8 cellular contexts compared by ENCODE assay signal in the genomic region with DNA sequence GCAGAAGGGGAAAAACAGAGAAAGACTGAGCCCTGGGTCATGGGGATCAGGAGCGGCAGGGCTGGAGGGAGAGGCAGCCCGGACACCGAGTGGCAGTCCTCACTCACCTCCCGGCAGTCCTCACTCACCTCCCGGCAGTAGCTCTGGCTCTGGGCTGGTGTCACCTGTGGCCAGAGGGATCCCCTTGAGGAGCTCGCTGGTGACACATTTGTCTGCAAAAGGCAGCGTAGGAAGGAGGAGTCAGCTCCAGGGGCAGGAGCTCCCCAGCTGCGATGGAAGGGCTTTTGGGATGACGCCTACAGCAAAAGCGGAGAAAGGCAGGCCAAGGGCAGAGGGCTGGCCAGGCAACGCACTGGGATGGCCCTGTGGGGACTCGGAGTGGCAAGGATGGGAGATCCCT. TPM values are rescaled to one million over a fixed set of nuclear protein-coding genes. Genes with fewer than 3 reads are reported as not detected.
A peak's percentile ranks its signal among the peaks of the same experiment; 100 is the strongest.
DNase-seq lines count a peak whose midpoint lies in the region; ATAC-seq, FAIRE-seq and TF ChIP-seq lines count a peak whose summit lies in the region.

No MANE protein-coding gene starts in this region.

- intact Hi-C loops in K562 (cut with micrococcal nuclease) = no loop called here

- no peaks in the 10 kb centered on the region for H3K27me3 Mint-ChIP-seq in mesothelial cell of epicardium (ENCODE audit: low read depth)

- peak overlapping the region; percentile 92 for H3K27ac Mint-ChIP-seq in mesothelial cell of epicardium

- 0 out of 2 replicates have a peak, but pooled peaks cover 5% of the 10 kb centered on the region for H4K20me1 ChIP-seq in K562 (replicated peaks; ENCODE audit: control insufficient read depth, insufficient read depth, low read length)

- H3K4me3 ChIP-seq in K562 = peak overlapping the region; percentile 87

- H3K9me3 Mint-ChIP-seq in mesothelial cell of epicardium = no peaks in the 10 kb centered on the region

- peak overlapping the region; percentile 64 for H3K27ac ChIP-seq in 22Rv1
- H3K27ac ChIP-seq in K562 (ENCODE audit: extremely low read depth, low read depth, low read length) = peak overlapping the region; percentile 78

- H3K4me3 Mint-ChIP-seq in mesothelial cell of epicardium = peak overlapping the region; percentile 94

- peaks cover 3 to 57% of the 10 kb centered on the region in 2 experiments; a peak in 3 of 5 replicates for H3K4me1 ChIP-seq in K562 (replicated peaks in 1 of 2; ENCODE audit: control insufficient read depth in 2 of 2, insufficient read depth in 2 of 2, low read length in 2 of 2)

- TF ChIP-seq EP300 in K562 (IDR thresholded peaks at IDR 0.05; ENCODE audit: low read length) = no peak

- no peaks in the 10 kb centered on the region for H3K9me3 ChIP-seq in K562 (replicated peaks; ENCODE audit: control insufficient read depth, insufficient read depth, low read depth, low read length)

- peak overlapping the region; percentile 95 for H3K4me2 ChIP-seq in K562 (ENCODE audit: insufficient read depth, low read length)

- peaks cover 9% of the 10 kb centered on the region for H3K36me3 Mint-ChIP-seq in mesothelial cell of epicardium

- peaks cover 15% of the 10 kb centered on the region for H3K79me2 ChIP-seq in K562 (ENCODE audit: control insufficient read depth, insufficient read depth, low read length)

- POLR2A ChIA-PET in K562 (lab: Yijun Ruan, JAX) = interaction anchor here (5.8 kb wide), 1 partner anchor 12 kb away, joined by 49 read pairs; the partner anchor contains the start of gene PPAN

- peaks cover 9% of the 10 kb centered on the region for H3K4me1 Mint-ChIP-seq in mesothelial cell of epicardium

- no peaks in the 10 kb centered on the region for H3K9me1 ChIP-seq in K562 (ENCODE audit: control insufficient read depth, insufficient read depth, low read length)

- peak; percentile 18 for ATAC-seq in K562

- no peak for DNase-seq in HTR-8/SVneo (ENCODE audit: insufficient read length, low spot score)
- peak in 1 of 4 experiments; percentile 47 for DNase-seq in K562 (ENCODE audit: extremely low read depth in 1 of 4, low spot score in 3 of 4)
- no peak for DNase-seq in mesothelial cell of epicardium (ENCODE audit: low spot score in 2 of 2, unreplicated experiment in 2 of 2)
- no peak for DNase-seq in activated gamma-delta T cell treated with Interleukin-2 at 50 U/mL for 16 hours
- DNase-seq in KBM-7 = no peak
- no peak for DNase-seq in 8988T
- no peak for DNase-seq in NCI-H1417 treated with DMSO at 0.1 percent for 48 hours (lab: John Stamatoyannopoulos, UW)

- peak; percentile 26 for FAIRE-seq in HTR-8/SVneo (lab: Jason Lieb, UNC)
- no peak for FAIRE-seq in K562 (lab: Jason Lieb, UNC)

- TF ChIP-seq POLR2A in K562 (conservative IDR thresholded peaks at IDR 0.05) = no peak

- no TSS peak for BruUV-seq in K562 (replicated peaks; lab: Mats Ljungman, UMichigan)

- peaks cover 44% of the 10 kb centered on the region; the same call in 2 of the 3 replicates for H3K36me3 ChIP-seq in K562 (ENCODE audit: control insufficient read depth, insufficient read depth, low read length)

- in situ Hi-C loops in K562 (cut with MboI) = no loop called here
- in situ Hi-C loops in KBM-7 (cut with MboI; ENCODE audit: low pct_unique_long_range_greater_than_20kb, low sequenced_read_pairs) = no loop called here

- TF ChIP-seq CTCF in 22Rv1 (IDR thresholded peaks at IDR 0.05) (no peak), K562 (IDR thresholded peaks at IDR 0.05 in 2 of 3, conservative IDR thresholded peaks at IDR 0.05 in 1 of 3; ENCODE audit: insufficient read depth in 2 of 3, low read depth in 1 of 3, low read length in 3 of 3) (no peak), mesothelial cell of epicardium (IDR thresholded peaks at IDR 0.05; ENCODE audit: unreplicated experiment) (no peak)

- TF ChIP-seq RAD21 in K562 (CRISPR knock-in tag; conservative IDR thresholded peaks at IDR 0.05 in 1 of 2, IDR thresholded peaks at IDR 0.05 in 1 of 2) = no peak

- H3K9ac ChIP-seq in K562 (ENCODE audit: insufficient read depth in 1 of 2, low read depth in 2 of 2, low read length in 2 of 2) = peak overlapping the region; percentile 95 to 96

- CTCF ChIA-PET in K562 (lab: Yijun Ruan, JAX; ENCODE audit: low intra/inter-chr PET ratio) = no interaction called here

- 6% methylated on average over 12 of the region's 12 CpGs for WGBS in K562 (ENCODE audit: insufficient coverage, low coverage, missing lambda C conversion rate)

- H3K27me3 ChIP-seq in K562 (ENCODE audit: control insufficient read depth in 2 of 2, insufficient read depth in 2 of 2, low read length in 2 of 2) = no peaks in the 10 kb centered on the region

- H2AFZ ChIP-seq in K562 (ENCODE audit: low read depth, low read length) = no peak overlapping the region

RNA-seq across cellular contexts. Expression of gene EIF3G, which starts 0.7 kb away (rescaled TPM):
- total RNA-seq in K562 (2011; cell fraction: chromatin; rRNA removed; ENCODE audit: low replicate concordance) = 149 and 492 TPM in 2 replicates
- 401 and 445 TPM in 2 replicates for total RNA-seq in K562 (2011; cell fraction: nucleolus; rRNA removed)
- total RNA-seq in K562 (2011; cell fraction: nucleoplasm; rRNA removed) = 251 and 254 TPM in 2 replicates
- total RNA-seq in K562 (2014; rRNA removed) (496 and 567 TPM in 2 replicates), K562 (2014; rRNA removed; fragmentation: Illumina TruSeq; extraction: Trizol) (180 and 183 TPM in 2 replicates), K562 (2015; rRNA removed; fragmentation: Illumina TruSeq; extraction: Trizol) (303 and 312 TPM in 2 replicates), K562 (2021) (388 and 395 TPM in 2 replicates), mesothelial cell of epicardium (199 to 207 TPM (median 207 TPM) in 3 replicates)
- polyA plus RNA-seq in K562 (2011; rRNA removed) (119 and 135 TPM in 2 replicates), K562 (2014; fragmentation: Illumina TruSeq; extraction: Trizol) (338 and 435 TPM in 2 replicates), K562 (2014; fragmentation: Nextera tagmentation; extraction: Ambion mirVana) (10 to 100 TPM; 35.3 to 53.8 TPM), K562 (2014; rRNA removed) (299 and 361 TPM in 2 replicates)
- polyA plus RNA-seq in K562 (2011; cell fraction: cytosol; rRNA removed) = 195 and 287 TPM in 2 replicates
- polyA plus RNA-seq in K562 (2011; cell fraction: nucleus; rRNA removed) = 588 and 868 TPM in 2 replicates
- 313 and 327 TPM in 2 replicates for polyA plus RNA-seq in K562 (2012)
- 37.8 and 59.9 TPM in 2 replicates for polyA minus RNA-seq in K562 (2011; rRNA and poly(A)+ RNA removed)
- polyA minus RNA-seq in K562 (2011; cell fraction: cytosol; rRNA and poly(A)+ RNA removed) = 98.8 and 105 TPM in 2 replicates
- polyA minus RNA-seq in K562 (2011; cell fraction: nucleus; rRNA and poly(A)+ RNA removed) = 95.6 and 97.2 TPM in 2 replicates

RNA-seq across cellular contexts. Expression of gene P2RY11, which starts 7.5 kb away (rescaled TPM):
- 7.8 and 42.3 TPM in 2 replicates for total RNA-seq in K562 (2011; cell fraction: chromatin; rRNA removed; ENCODE audit: low replicate concordance)
- 18.0 and 23.8 TPM in 2 replicates for total RNA-seq in K562 (2011; cell fraction: nucleolus; rRNA removed)
- 12.8 and 19.6 TPM in 2 replicates for total RNA-seq in K562 (2011; cell fraction: nucleoplasm; rRNA removed)
- total RNA-seq in K562 (2014; rRNA removed) (1.5 and 3.2 TPM in 2 replicates), K562 (2014; rRNA removed; fragmentation: Illumina TruSeq; extraction: Trizol) (1.4 and 1.5 TPM in 2 replicates), K562 (2015; rRNA removed; fragmentation: Illumina TruSeq; extraction: Trizol) (4.6 TPM in 2 replicates), K562 (2021) (10.1 and 10.2 TPM in 2 replicates), mesothelial cell of epicardium (30.8 to 33.6 TPM (median 31.2 TPM) in 3 replicates)
- polyA plus RNA-seq in K562 (2011; rRNA removed) (2.4 and 6.5 TPM in 2 replicates), K562 (2014; fragmentation: Illumina TruSeq; extraction: Trizol) (1.5 and 2.1 TPM in 2 replicates), K562 (2014; fragmentation: Nextera tagmentation; extraction: Ambion mirVana) (under 1 TPM; 0.03 to 0.07 TPM), K562 (2014; rRNA removed) (4.5 and 5.9 TPM in 2 replicates)
- 5.8 and 7.6 TPM in 2 replicates for polyA plus RNA-seq in K562 (2011; cell fraction: cytosol; rRNA removed)
- 9.8 and 12.6 TPM in 2 replicates for polyA plus RNA-seq in K562 (2011; cell fraction: nucleus; rRNA removed)
- 6.2 and 11.6 TPM in 2 replicates for polyA plus RNA-seq in K562 (2012)
- 1.5 and 1.9 TPM in 2 replicates for polyA minus RNA-seq in K562 (2011; rRNA and poly(A)+ RNA removed)
- 2.6 and 7.6 TPM in 2 replicates for polyA minus RNA-seq in K562 (2011; cell fraction: cytosol; rRNA and poly(A)+ RNA removed)
- polyA minus RNA-seq in K562 (2011; cell fraction: nucleus; rRNA and poly(A)+ RNA removed) = 3.8 and 4.9 TPM in 2 replicates

RNA-seq across cellular contexts. Expression of gene PPAN, which starts 12.8 kb away (rescaled TPM):
- total RNA-seq in K562 (2011; cell fraction: chromatin; rRNA removed; ENCODE audit: low replicate concordance) = 43.7 and 158 TPM in 2 replicates
- 136 and 158 TPM in 2 replicates for total RNA-seq in K562 (2011; cell fraction: nucleolus; rRNA removed)
- total RNA-seq in K562 (2011; cell fraction: nucleoplasm; rRNA removed) = 72.6 and 76.3 TPM in 2 replicates
- total RNA-seq in K562 (2014; rRNA removed) = 111 and 141 TPM in 2 replicates
- total RNA-seq in K562 (2014; rRNA removed; fragmentation: Illumina TruSeq; extraction: Trizol) = 21.1 and 29.3 TPM in 2 replicates
- 76.2 and 78.6 TPM in 2 replicates for total RNA-seq in K562 (2015; rRNA removed; fragmentation: Illumina TruSeq; extraction: Trizol)
- 113 and 122 TPM in 2 replicates for total RNA-seq in K562 (2021)
- 43.2 and 54.4 TPM in 2 replicates for polyA plus RNA-seq in K562 (2011; rRNA removed)
- polyA plus RNA-seq in K562 (2011; cell fraction: cytosol; rRNA removed) = 55.0 and 104 TPM in 2 replicates
- 120 and 211 TPM in 2 replicates for polyA plus RNA-seq in K562 (2011; cell fraction: nucleus; rRNA removed)
- polyA plus RNA-seq in K562 (2012) = 52.6 and 75.7 TPM in 2 replicates
- polyA plus RNA-seq in K562 (2014; fragmentation: Illumina TruSeq; extraction: Trizol) = 59.1 and 66.9 TPM in 2 replicates
- polyA plus RNA-seq in K562 (2014; fragmentation: Nextera tagmentation; extraction: Ambion mirVana) = 1 to 10 TPM; 2.2 to 4.9 TPM
- 129 TPM in 2 replicates for polyA plus RNA-seq in K562 (2014; rRNA removed)
- 26.1 and 49.0 TPM in 2 replicates for polyA minus RNA-seq in K562 (2011; rRNA and poly(A)+ RNA removed)
- 66.1 and 69.2 TPM in 2 replicates for polyA minus RNA-seq in K562 (2011; cell fraction: cytosol; rRNA and poly(A)+ RNA removed)
- polyA minus RNA-seq in K562 (2011; cell fraction: nucleus; rRNA and poly(A)+ RNA removed) = 65.4 and 68.5 TPM in 2 replicates
- 53.2 to 64.2 TPM (median 62.1 TPM) in 3 replicates for total RNA-seq in mesothelial cell of epicardium

RNA-seq across cellular contexts. Expression of gene ANGPTL6, which starts 16.5 kb away (rescaled TPM):
- total RNA-seq in K562 (2011; cell fraction: chromatin; rRNA removed; ENCODE audit: low replicate concordance) = 0.81 and 2.5 TPM in 2 replicates
- total RNA-seq in K562 (2011; cell fraction: nucleolus; rRNA removed) = 1.8 and 3.0 TPM in 2 replicates
- 1.6 and 2.9 TPM in 2 replicates for total RNA-seq in K562 (2011; cell fraction: nucleoplasm; rRNA removed)
- total RNA-seq in K562 (2014; rRNA removed) (0.86 and 2.1 TPM in 2 replicates), K562 (2014; rRNA removed; fragmentation: Illumina TruSeq; extraction: Trizol) (0.38 and 0.58 TPM in 2 replicates), K562 (2015; rRNA removed; fragmentation: Illumina TruSeq; extraction: Trizol) (0.23 and 0.36 TPM in 2 replicates), K562 (2021) (0.42 and 0.58 TPM in 2 replicates), mesothelial cell of epicardium (0.85 to 1.6 TPM (median 0.97 TPM) in 3 replicates)
- polyA plus RNA-seq in K562 (2011; rRNA removed) (0.54 and 0.83 TPM in 2 replicates), K562 (2014; fragmentation: Illumina TruSeq; extraction: Trizol) (0.22 and 0.43 TPM in 2 replicates), K562 (2014; fragmentation: Nextera tagmentation; extraction: Ambion mirVana) (not detected), K562 (2014; rRNA removed) (0.31 and 0.97 TPM in 2 replicates)
- polyA plus RNA-seq in K562 (2011; cell fraction: cytosol; rRNA removed) = 0.66 and 1.6 TPM in 2 replicates
- 1.4 and 4.2 TPM in 2 replicates for polyA plus RNA-seq in K562 (2011; cell fraction: nucleus; rRNA removed)
- 0.51 and 0.70 TPM in 2 replicates for polyA plus RNA-seq in K562 (2012)
- 0.09 and 0.21 TPM in 2 replicates for polyA minus RNA-seq in K562 (2011; rRNA and poly(A)+ RNA removed)
- polyA minus RNA-seq in K562 (2011; cell fraction: cytosol; rRNA and poly(A)+ RNA removed) = 1.4 TPM in 1 of 2 replicates, not detected in the other
- polyA minus RNA-seq in K562 (2011; cell fraction: nucleus; rRNA and poly(A)+ RNA removed) = 0.33 and 1.8 TPM in 2 replicates

RNA-seq across cellular contexts. Expression of gene SHFL, which starts 32.8 kb away (rescaled TPM):
- 31.5 and 78.2 TPM in 2 replicates for total RNA-seq in K562 (2011; cell fraction: chromatin; rRNA removed; ENCODE audit: low replicate concordance)
- total RNA-seq in K562 (2011; cell fraction: nucleolus; rRNA removed) = 47.9 and 51.2 TPM in 2 replicates
- total RNA-seq in K562 (2011; cell fraction: nucleoplasm; rRNA removed) = 41.4 and 44.2 TPM in 2 replicates
- total RNA-seq in K562 (2014; rRNA removed) (13.0 and 16.6 TPM in 2 replicates), K562 (2014; rRNA removed; fragmentation: Illumina TruSeq; extraction: Trizol) (5.8 and 6.4 TPM in 2 replicates), K562 (2015; rRNA removed; fragmentation: Illumina TruSeq; extraction: Trizol) (6.8 and 7.5 TPM in 2 replicates), K562 (2021) (15.1 and 16.4 TPM in 2 replicates), mesothelial cell of epicardium (30.6 to 34.6 TPM (median 33.0 TPM) in 3 replicates)
- polyA plus RNA-seq in K562 (2011; rRNA removed) (10.5 and 13.7 TPM in 2 replicates), K562 (2014; fragmentation: Illumina TruSeq; extraction: Trizol) (14.1 and 16.8 TPM in 2 replicates), K562 (2014; fragmentation: Nextera tagmentation; extraction: Ambion mirVana) (1 to 10 TPM; 1.5 to 2.6 TPM), K562 (2014; rRNA removed) (22.6 and 25.7 TPM in 2 replicates)
- 9.5 and 19.0 TPM in 2 replicates for polyA plus RNA-seq in K562 (2011; cell fraction: cytosol; rRNA removed)
- 60.4 and 126 TPM in 2 replicates for polyA plus RNA-seq in K562 (2011; cell fraction: nucleus; rRNA removed)
- polyA plus RNA-seq in K562 (2012) = 13.8 and 24.0 TPM in 2 replicates
- polyA minus RNA-seq in K562 (2011; rRNA and poly(A)+ RNA removed) = 3.4 and 7.6 TPM in 2 replicates
- polyA minus RNA-seq in K562 (2011; cell fraction: cytosol; rRNA and poly(A)+ RNA removed) = 3.1 and 3.3 TPM in 2 replicates
- polyA minus RNA-seq in K562 (2011; cell fraction: nucleus; rRNA and poly(A)+ RNA removed) = 10.0 and 21.1 TPM in 2 replicates
